26 cellular contexts compared by ENCODE assay signal in genomic region chr18:76713432-76713831, GRCh38.
"Had no signal": no experiment of that assay in that cellular context is flagged by ENCODE, and none has a peak within 500 bp of the region (broad histone marks: within the 10 kb centered on the region; RNA-seq: fewer than 3 reads in every experiment).

No MANE protein-coding gene starts in this region.

- H3K36me3 ChIP-seq: suprapubic skin, thoracic aorta, thyroid gland, tibial artery, tibial nerve, transverse colon, upper lobe of left lung, upper lobe of right lung, uterus, vagina had no signal

- FAIRE-seq: urothelium cell line had no signal

- H3K27me3 ChIP-seq: suprapubic skin, testis, thyroid gland, tibial nerve, transverse colon, upper lobe of left lung, upper lobe of right lung, uterus, vagina had no signal

- H3K9me3 ChIP-seq: suprapubic skin, testis, thoracic aorta, thyroid gland, tibial artery, tibial nerve, transverse colon, upper lobe of left lung, upper lobe of right lung, uterus, vagina had no signal

- H3K27ac ChIP-seq: suprapubic skin, testis, thoracic aorta, thyroid gland, tibial artery, tibial nerve, transverse colon, upper lobe of left lung, upper lobe of right lung, vagina had no signal

- H3K4me1 ChIP-seq: testis, tibial artery, upper lobe of right lung, uterus had no signal

- DNase-seq: stimulated activated CD4-positive, alpha-beta T cell treated with anti-CD3 and anti-CD28 coated beads, Interleukin-2, amount 100 ng/mL, for 48 hours; stimulated activated CD4-positive, alpha-beta T cell treated with anti-CD3 and anti-CD28 coated beads, Interleukin-4, amount 100 ng/mL, for 1 hour; stimulated activated CD4-positive, alpha-beta T cell treated with anti-CD3 and anti-CD28 coated beads, Interleukin-4, amount 100 ng/mL, for 24 hours; stimulated activated CD4-positive, alpha-beta T cell treated with anti-CD3 and anti-CD28 coated beads, Interleukin-4, amount 100 ng/mL, for 4 hours; stimulated activated CD8-positive, alpha-beta memory T cell treated with anti-CD3 and anti-CD28 coated beads, Interleukin-4, amount 100 ng/mL, for 48 hours; stimulated activated naive B cell treated with anti-CD40 and anti-IgM and Interleukin-4, amounts not matched to agents 10 μg/mL and 1 μg/mL and 100 μg/mL, for 72 hours; stimulated activated naive CD4-positive, alpha-beta T cell; stimulated activated naive CD4-positive, alpha-beta T cell treated with Interleukin-2 at 50 U/mL for 16 hours; stimulated activated naive CD8-positive, alpha-beta T cell treated with anti-CD3 and anti-CD28 coated beads, Interleukin-15, amount 100 ng/mL, for 72 hours; stimulated activated naive CD8-positive, alpha-beta T cell treated with anti-CD3 and anti-CD28 coated beads, Interleukin-15, Interleukin-2, amounts not matched to agents 100 U/mL and 50 U/mL, for 24 hours; substantia nigra; testis; thyroid gland; transverse colon; trophoblast cell; upper lobe of left lung; upper lobe of right lung; uterus had no signal

- ATAC-seq: stimulated activated effector memory CD8-positive, alpha-beta T cell treated with anti-CD3 and anti-CD28 coated beads, Interleukin-12 subunit alpha, Interleukin-12 subunit beta, amount 100 ng/mL, for 72 hours; stimulated activated memory B cell treated with anti-CD40 and anti-IgM and Interleukin-4, amounts not matched to agents 10 μg/mL and 1 μg/mL and 100 μg/mL, for 72 hours; stimulated activated naive B cell treated with anti-CD40 and anti-IgM and Interleukin-4, amounts not matched to agents 10 μg/mL and 1 μg/mL and 100 μg/mL, for 72 hours; stimulated activated naive CD8-positive, alpha-beta T cell treated with anti-CD3 and anti-CD28 coated beads, Interleukin-15, amount 100 ng/mL, for 72 hours; stimulated activated naive CD8-positive, alpha-beta T cell treated with anti-CD3 and anti-CD28 coated beads, Interleukin-15, Interleukin-2, amounts not matched to agents 100 U/mL and 50 U/mL, for 24 hours; upper lobe of right lung had no signal

- H3K4me3 ChIP-seq: suprapubic skin, testis, thoracic aorta, thyroid gland, tibial artery, tibial nerve, transverse colon, upper lobe of left lung, upper lobe of right lung, uterus, vagina had no signal
